ENCODE assay signal across 7 cellular contexts in the genomic region with DNA sequence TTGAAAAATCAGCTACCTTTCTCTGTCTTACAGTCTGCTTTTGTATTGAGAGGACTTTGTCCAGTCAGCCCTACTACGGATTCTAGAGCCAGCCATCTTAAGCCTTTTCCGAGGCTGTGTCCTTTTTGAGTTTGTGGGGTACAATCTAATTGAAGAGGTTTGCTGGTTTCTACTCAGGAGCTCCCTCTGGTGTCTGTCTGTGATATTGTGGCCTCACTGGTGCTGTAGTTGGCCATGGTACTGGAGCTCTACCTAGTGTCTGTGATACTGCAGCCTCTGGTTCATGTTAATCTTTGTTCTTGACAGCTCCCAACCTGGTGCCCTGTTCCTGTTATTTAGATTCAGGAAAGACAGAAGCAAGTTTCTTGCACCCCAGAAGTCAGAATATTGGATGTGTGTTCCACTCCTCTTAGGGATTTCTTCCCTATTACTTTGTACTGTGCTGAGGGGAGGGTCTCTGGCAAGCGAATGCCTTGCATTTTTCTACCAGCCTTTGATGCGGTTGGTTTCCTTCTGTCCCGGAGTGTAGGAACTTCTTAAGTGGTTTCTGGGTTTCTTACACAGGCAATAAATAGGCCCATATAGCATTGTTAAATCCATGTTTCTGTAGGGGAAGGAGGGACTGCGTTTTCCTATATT.
DNase-seq lines count a peak whose midpoint lies in the region; ATAC-seq, FAIRE-seq and TF ChIP-seq lines count a peak whose summit lies in the region.

No MANE protein-coding gene starts in this region.

- H3K4me3 Mint-ChIP-seq in T-helper 2 cell treated with Interferon-gamma antibody and Interleukin-4, amounts not matched to agents 5 μg/mL and 100 μg/mL, for 36 hours, result no peak overlapping the region

- no peak overlapping the region for H3K9ac ChIP-seq in kidney (ENCODE audit: low read length in 2 of 2)

- FAIRE-seq in kidney (lab: Jason Lieb, UNC), result no peak

- H3K27ac ChIP-seq in kidney (ENCODE audit: low read depth in 2 of 2, low read length in 2 of 2), result no peak overlapping the region

- peak; percentile 84 for ATAC-seq in GM21737 (IDR thresholded peaks at IDR 0.05; ENCODE audit: unreplicated experiment)

- H3K36me3 Mint-ChIP-seq in T-helper 2 cell treated with Interferon-gamma antibody and Interleukin-4, amounts not matched to agents 5 μg/mL and 100 μg/mL, for 36 hours (ENCODE audit: low read depth), result peaks cover 41% of the 10 kb centered on the region

- H3K27ac Mint-ChIP-seq in T-helper 2 cell treated with Interferon-gamma antibody and Interleukin-4, amounts not matched to agents 5 μg/mL and 100 μg/mL, for 36 hours, result no peak overlapping the region

- H3K4me1 Mint-ChIP-seq in T-helper 2 cell treated with Interferon-gamma antibody and Interleukin-4, amounts not matched to agents 5 μg/mL and 100 μg/mL, for 36 hours (ENCODE audit: low read depth), result peaks cover 6% of the 10 kb centered on the region

- H3K4me3 ChIP-seq in kidney (ENCODE audit: low read length in 2 of 2), result no peak overlapping the region

- H3K9me3 Mint-ChIP-seq in T-helper 2 cell treated with Interferon-gamma antibody and Interleukin-4, amounts not matched to agents 5 μg/mL and 100 μg/mL, for 36 hours, result peaks cover 13% of the 10 kb centered on the region

- H3K36me3 ChIP-seq in kidney (ENCODE audit: control insufficient read depth in 1 of 2, insufficient read depth in 2 of 2, low read length in 2 of 2), result peaks cover 14 to 28% of the 10 kb centered on the region in 2 donors

- peak; percentile 43 for TF ChIP-seq CTCF in GM12801 (IDR thresholded peaks at IDR 0.05; ENCODE audit: extremely low read depth, insufficient read length)
- TF ChIP-seq CTCF in kidney (IDR thresholded peaks at IDR 0.05; ENCODE audit: borderline replicate concordance, extremely low read depth, insufficient read depth), result peak; percentile 38

- H3K27me3 Mint-ChIP-seq in T-helper 2 cell treated with Interferon-gamma antibody and Interleukin-4, amounts not matched to agents 5 μg/mL and 100 μg/mL, for 36 hours (ENCODE audit: low read depth), result no peaks in the 10 kb centered on the region

- intact Hi-C loops in kidney (cut with DNase I), result no loop called here

- peaks cover 4 to 8% of the 10 kb centered on the region in 2 donors for H3K9me3 ChIP-seq in kidney (ENCODE audit: control insufficient read depth in 1 of 2, low read length in 2 of 2)

- DNase-seq in LHCN-M2 (ENCODE audit: low read depth) (peak; percentile 80), astrocyte of the hippocampus (ENCODE audit: low read depth, low spot score) (peak; percentile 83), kidney (no peak)
- DNase-seq in T-helper 2 cell treated with Interferon-gamma antibody and Interleukin-4, amounts not matched to agents 5 μg/mL and 100 μg/mL, for 36 hours (ENCODE audit: low spot score), result peak; percentile 46
- peak; percentile 36 to 46 (median 36) for DNase-seq in stimulated activated CD4-positive, alpha-beta T cell treated with anti-CD3 and anti-CD28 coated beads, TNF-alpha, amount 100 ng/mL, for 48 hours (ENCODE audit: low read depth in 3 of 3)

- H3K4me1 ChIP-seq in kidney (ENCODE audit: control insufficient read depth in 1 of 2, insufficient read depth in 1 of 2, low read depth in 1 of 2, low read length in 2 of 2), result no peaks in the 10 kb centered on the region
